Comparison of ENCODE assay signal across 12 cellular contexts in genomic region chr7:99079104-99079503, GRCh38.
DNase-seq lines count a peak whose midpoint lies in the region; ATAC-seq, FAIRE-seq and TF ChIP-seq lines count a peak whose summit lies in the region.
"Had no signal": no experiment of that assay in that cellular context is flagged by ENCODE, and none has a peak within 500 bp of the region (broad histone marks: within the 10 kb centered on the region; RNA-seq: fewer than 3 reads in every experiment).

No MANE protein-coding gene starts in this region.

- H3K36me3 ChIP-seq in esophagus (ENCODE audit: control insufficient read depth in 2 of 2, insufficient read depth in 2 of 2, low read length in 1 of 2) (peaks cover 0 to 2% of the 10 kb centered on the region in 2 donors), small intestine (ENCODE audit: control insufficient read depth in 2 of 2, insufficient read depth in 2 of 2, low read length in 2 of 2) (no peaks in the 10 kb centered on the region)

- H3K9me3 Mint-ChIP-seq in activated CD4-positive, alpha-beta T cell treated with anti-CD3 and anti-CD28 coated beads, Interleukin-2, amount 10 ng/mL, durations not matched to agents 24 days and 14 days = no peaks in the 10 kb centered on the region
- H3K9me3 Mint-ChIP-seq: neural crest cell had no signal

- H3K4me3 ChIP-seq in esophagus (ENCODE audit: low read depth in 1 of 2, low read length in 2 of 2) = no peak overlapping the region
- no peak overlapping the region for H3K4me3 ChIP-seq in small intestine (ENCODE audit: low read depth in 1 of 2, low read length in 2 of 2)

- no peaks in the 10 kb centered on the region for H3K9me3 ChIP-seq in esophagus (ENCODE audit: control insufficient read depth in 2 of 2, insufficient read depth in 1 of 2, low read depth in 1 of 2, low read length in 1 of 2)
- no peaks in the 10 kb centered on the region for H3K9me3 ChIP-seq in small intestine (ENCODE audit: control insufficient read depth, low read depth)

- H3K27ac ChIP-seq in esophagus (ENCODE audit: low read depth in 2 of 2, low read length in 1 of 2) (peak overlapping the region; percentile 8 to 14), small intestine (ENCODE audit: low read depth in 1 of 2, low read length in 1 of 2) (no peak overlapping the region)

- no peaks in the 10 kb centered on the region for H3K27me3 ChIP-seq in esophagus (ENCODE audit: control insufficient read depth in 1 of 2, insufficient read depth in 2 of 2, low read length in 2 of 2)
- H3K27me3 ChIP-seq in small intestine (ENCODE audit: control insufficient read depth in 2 of 2, insufficient read depth in 2 of 2, low read length in 2 of 2) = no peaks in the 10 kb centered on the region

- H3K4me1 Mint-ChIP-seq in activated CD4-positive, alpha-beta T cell treated with anti-CD3 and anti-CD28 coated beads, Interleukin-2, amount 10 ng/mL, durations not matched to agents 24 days and 14 days = peaks cover 16% of the 10 kb centered on the region

- H3K4me3 Mint-ChIP-seq in activated CD4-positive, alpha-beta T cell treated with anti-CD3 and anti-CD28 coated beads, Interleukin-2, amount 10 ng/mL, durations not matched to agents 24 days and 14 days = no peak overlapping the region
- H3K4me3 Mint-ChIP-seq: neural crest cell had no signal

- H3K36me3 Mint-ChIP-seq in activated CD4-positive, alpha-beta T cell treated with anti-CD3 and anti-CD28 coated beads, Interleukin-2, amount 10 ng/mL, durations not matched to agents 24 days and 14 days (ENCODE audit: low read depth) = no peaks in the 10 kb centered on the region

- intact Hi-C loops in activated CD4-positive, alpha-beta T cell treated with anti-CD3 and anti-CD28 coated beads, Interleukin-2, amount 10 ng/mL, durations not matched to agents 24 days and 14 days (cut with micrococcal nuclease) = no loop called here

- no peak overlapping the region for H3K27ac Mint-ChIP-seq in activated CD4-positive, alpha-beta T cell treated with anti-CD3 and anti-CD28 coated beads, Interleukin-2, amount 10 ng/mL, durations not matched to agents 24 days and 14 days

- WGBS in esophagus, 2 donors = 38 to 41% methylated on average over 8 to 9 of the region's 9 CpGs
- WGBS in small intestine, 3 donors = 46 to 60% (median 47%) methylated on average over 9 of the region's 9 CpGs

- H3K4me1 ChIP-seq in esophagus (ENCODE audit: control insufficient read depth in 2 of 2, insufficient read depth in 2 of 2, low read length in 1 of 2) (peaks cover 4% of the 10 kb centered on the region in 2 donors), small intestine (ENCODE audit: control insufficient read depth in 2 of 2, insufficient read depth in 1 of 2, low read depth in 1 of 2, low read length in 1 of 2) (no peaks in the 10 kb centered on the region)

- DNase-seq in activated CD4-positive, alpha-beta T cell treated with anti-CD3 and anti-CD28 coated beads, Interleukin-2, amount 10 ng/mL, durations not matched to agents 24 days and 14 days = peak; percentile 69
- no peak for DNase-seq in activated CD4-positive, alpha-beta T cell treated with anti-CD3 and anti-CD28 coated beads, Interleukin-2, amount 50 U/mL, for 48 hours
- peak; percentile 23 for DNase-seq in small intestine
- no peak for DNase-seq in stimulated activated CD4-positive, alpha-beta T cell treated with anti-CD3 and anti-CD28 coated beads, Interleukin-4, amount 100 ng/mL, for 24 hours
- DNase-seq in DMS 273 treated with DMSO at 0.1 percent for 48 hours (lab: John Stamatoyannopoulos, UW) = no peak
- DNase-seq: effector memory CD4-positive, alpha-beta T cell; NK-92 treated with Interleukin-12 subunit alpha and Interleukin-12 subunit beta, amount 100 ng/mL, for 24 hours; stimulated activated CD4-positive, alpha-beta T cell treated with anti-CD3 and anti-CD28 coated beads, Interleukin-1b, Interleukin-23, amount 100 ng/mL, for 48 hours had no signal

- no peak for ATAC-seq in HG03378 (IDR thresholded peaks at IDR 0.05; ENCODE audit: unreplicated experiment)

- no peaks in the 10 kb centered on the region for H3K27me3 Mint-ChIP-seq in activated CD4-positive, alpha-beta T cell treated with anti-CD3 and anti-CD28 coated beads, Interleukin-2, amount 10 ng/mL, durations not matched to agents 24 days and 14 days

- no peak for FAIRE-seq in small intestine (lab: Jason Lieb, UNC)

TF ChIP-seq in PFSK-1, 5 proteins besides CTCF, POLR2A, EP300 and RAD21:
- no peak for TF ChIP-seq REST (IDR thresholded peaks at IDR 0.05; ENCODE audit: insufficient read depth in 1 of 2, low read depth in 2 of 2, low read length in 2 of 2)
- TF ChIP-seq FOXP2 (optimal IDR thresholded peaks at IDR 0.05; ENCODE audit: borderline replicate concordance, extremely low read depth, extremely low read length, insufficient read depth) = peak; percentile 59
- no peak for TF ChIP-seq SIN3A (IDR thresholded peaks at IDR 0.05; ENCODE audit: borderline replicate concordance, insufficient read depth, low read length)
TF ChIP-seq in PFSK-1: peak in this region for 1.

Comparison
In these comparisons a context has a peak if more than half of its experiments do, and no peak if none do; other contexts are left out.
1. DNase-seq: peak in activated CD4-positive, alpha-beta T cell treated with anti-CD3 and anti-CD28 coated beads, Interleukin-2, amount 10 ng/mL, durations not matched to agents 24 days and 14 days (single experiment) and small intestine (single experiment); none in activated CD4-positive, alpha-beta T cell treated with anti-CD3 and anti-CD28 coated beads, Interleukin-2, amount 50 U/mL, for 48 hours (0 of 2), stimulated activated CD4-positive, alpha-beta T cell treated with anti-CD3 and anti-CD28 coated beads, Interleukin-4, amount 100 ng/mL, for 24 hours (single experiment) and DMS 273 treated with DMSO at 0.1 percent for 48 hours (single experiment).
2. H3K27ac ChIP-seq: peak in esophagus (2 of 2); none in small intestine (0 of 2).